1 cellular context compared by ENCODE assay signal in the genomic region with DNA sequence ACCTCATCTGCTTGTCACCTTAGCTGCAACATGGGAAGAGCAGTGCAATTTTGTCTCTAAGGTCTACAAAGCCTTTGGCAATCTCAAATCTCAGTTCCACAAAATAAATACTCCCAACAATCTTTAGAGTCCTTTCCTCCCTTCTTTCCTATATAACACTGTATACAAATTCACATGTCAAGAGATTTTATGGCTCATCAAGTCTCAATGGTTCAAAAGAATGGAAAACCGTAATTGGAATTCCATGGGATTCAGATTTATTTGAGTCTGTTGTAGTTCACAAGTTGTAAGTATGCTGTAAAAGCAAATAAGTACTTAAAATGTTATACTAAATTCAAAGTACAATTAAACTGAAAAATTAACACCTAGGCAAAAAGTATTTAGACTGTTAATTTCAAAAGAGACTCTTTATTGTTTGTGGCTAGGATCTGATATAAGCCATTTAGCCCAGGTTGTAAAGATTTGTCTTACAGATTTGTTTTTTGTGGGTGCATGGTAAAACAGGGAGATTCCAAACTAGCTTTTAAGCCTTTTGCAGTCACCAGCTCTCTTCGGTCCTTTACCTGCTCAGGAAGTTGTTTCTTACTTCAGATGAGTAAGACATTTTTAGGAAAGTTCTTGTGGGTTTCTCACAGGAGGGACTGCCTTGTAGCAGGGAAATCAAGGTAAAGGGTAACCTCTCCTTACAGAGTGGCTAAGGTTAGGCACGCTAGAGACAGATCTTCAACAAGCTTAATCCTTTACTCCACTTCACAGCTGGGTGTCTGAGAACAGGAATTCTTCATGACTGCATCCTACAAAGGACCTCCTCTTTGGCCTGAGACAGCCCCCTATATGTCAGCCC.
A peak's percentile ranks its signal among the peaks of the same experiment; 100 is the strongest.
TF ChIP-seq lines count a peak whose summit lies in the region.

No MANE protein-coding gene starts in this region.

TF ChIP-seq in HepG2, 621 proteins besides CTCF, POLR2A, EP300 and RAD21:
- TF ChIP-seq DBP (CRISPR knock-in tag; IDR thresholded peaks at IDR 0.05; ENCODE audit: not compliant biosample characterization) = no peak
- 0 out of 2 replicates have a peak, but pooled peaks have one; percentile 28 for TF ChIP-seq RBFOX2 (IDR thresholded peaks at IDR 0.05; ENCODE audit: low read depth, low read length)
